ENCODE assay signal across 8 cellular contexts in genomic region chr5:139747583-139748504, GRCh38. TPM values are rescaled to one million over a fixed set of nuclear protein-coding genes. Genes with fewer than 3 reads are reported as not detected.
DNase-seq lines count a peak whose midpoint lies in the region; ATAC-seq and TF ChIP-seq lines count a peak whose summit lies in the region.

No MANE protein-coding gene starts in this region.

- in situ Hi-C loops in astrocyte of the spinal cord (cut with HindIII; ENCODE audit: low sequenced_read_pairs): no loop called here

- peaks cover 44 to 51% of the 10 kb centered on the region in 2 donors for H3K4me1 Mint-ChIP-seq in immature natural killer cell

- H3K27me3 ChIP-seq in SJSA1 (replicated peaks): no peaks in the 10 kb centered on the region

- H3K4me3 Mint-ChIP-seq in immature natural killer cell: peak overlapping the region; percentile 90 to 99 (median 96)

- peaks cover 61% of the 10 kb centered on the region for H3K4me1 ChIP-seq in SJSA1 (replicated peaks)

- H3K9me3 Mint-ChIP-seq in immature natural killer cell: no peaks in the 10 kb centered on the region

- DNase-seq in GM03348 (ENCODE audit: low spot score) (peak; percentile 57), SJSA1 (ENCODE audit: low read depth in 1 of 2, low spot score in 2 of 2) (no peak), astrocyte of the spinal cord (ENCODE audit: low read depth, low spot score) (peak; percentile 61), immature natural killer cell (peak; percentile 83 to 85 (median 85))

- peak overlapping the region; percentile 31 for H3K4me3 ChIP-seq in SJSA1
- peak overlapping the region; percentile 26 for H3K4me3 ChIP-seq in astrocyte of the spinal cord (ENCODE audit: low read depth, low read length)
- peak overlapping the region; percentile 21 to 37 (median 28) for H3K4me3 ChIP-seq in skin epidermis

- peak; percentile 9 for ATAC-seq in HG02642 (IDR thresholded peaks at IDR 0.05; ENCODE audit: poor library complexity, unreplicated experiment)
- no peak for ATAC-seq in HG03469 (IDR thresholded peaks at IDR 0.05; ENCODE audit: unreplicated experiment)
- no peak for ATAC-seq in HG03460 (IDR thresholded peaks at IDR 0.05; ENCODE audit: unreplicated experiment)

- H3K36me3 ChIP-seq in SJSA1: no peaks in the 10 kb centered on the region

- H3K27ac Mint-ChIP-seq in immature natural killer cell: peak overlapping the region; percentile 99 to 100 (median 100)

- H3K27ac ChIP-seq in SJSA1 (peak overlapping the region; percentile 33), skin epidermis (peak overlapping the region in 13 of 21 experiments; percentile 3 to 76 (median 42))

- TF ChIP-seq CTCF in astrocyte of the spinal cord (IDR thresholded peaks at IDR 0.05; ENCODE audit: low read depth, low read length): no peak

- 0 out of 2 replicates have a peak, but pooled peaks cover 2% of the 10 kb centered on the region for H3K9me3 ChIP-seq in SJSA1 (replicated peaks)

- no peaks in the 10 kb centered on the region for H3K36me3 Mint-ChIP-seq in immature natural killer cell

- peaks cover 17 to 27% (median 19%) of the 10 kb centered on the region in 3 donors for H3K27me3 Mint-ChIP-seq in immature natural killer cell (ENCODE audit: low read depth in 3 of 3)

RNA-seq across cellular contexts. Expression of gene PSD2, which starts 47.8 kb away (rescaled TPM):
- 0.03 and 0.28 TPM in 2 replicates for total RNA-seq in SJSA1 (2014; rRNA removed; shearing (Covaris generic))
- under 1 TPM in 1 of 3 donors, not detected in 2; 0.14 TPM for polyA plus RNA-seq in immature natural killer cell

Comparison
In these comparisons a context has a peak if more than half of its experiments do, and no peak if none do; other contexts are left out.
1. DNase-seq: peak in GM03348 (single experiment), astrocyte of the spinal cord (single experiment) and immature natural killer cell (3 of 3); none in SJSA1 (0 of 2).
2. Peak in every context shown above with its lines, with median percentiles within 50 percentile points of each other: H3K4me3 ChIP-seq.